ENCODE assay signal across 13 cellular contexts in genomic region chr3:8990266-8991215, GRCh38. TPM values are rescaled to one million over a fixed set of nuclear protein-coding genes. Genes with fewer than 3 reads are reported as not detected.
A peak's percentile ranks its signal among the peaks of the same experiment; 100 is the strongest.
DNase-seq lines count a peak whose midpoint lies in the region; ATAC-seq lines count a peak whose summit lies in the region.
"Had no signal": no experiment of that assay in that cellular context is flagged by ENCODE, and none has a peak within 500 bp of the region (broad histone marks: within the 10 kb centered on the region; RNA-seq: fewer than 3 reads in every experiment).

No MANE protein-coding gene starts in this region.

- intact Hi-C loops in left ventricle myocardium superior (cut with micrococcal nuclease), result no loop called here

- DNase-seq in DMS79 (lab: John Stamatoyannopoulos, UW), result peak; percentile 76
- peak; percentile 61 for DNase-seq in NCI-H1694 treated with DMSO at 0.1 percent for 48 hours (lab: John Stamatoyannopoulos, UW)
- peak; percentile 30 for DNase-seq in dedifferentiated amniotic fluid mesenchymal stem cell (ENCODE audit: extremely low spot score)
- peak; percentile 58 for DNase-seq in non-pigmented ciliary epithelial cell (ENCODE audit: low read depth)
- DNase-seq in inferior parietal cortex (ENCODE audit: extremely low spot score), result no peak
- no peak for DNase-seq in KG1 (lab: John Stamatoyannopoulos, UW)
- no peak for DNase-seq in central memory CD4-positive, alpha-beta T cell
- no peak for DNase-seq in left ventricle myocardium superior
- DNase-seq: activated naive CD4-positive, alpha-beta T cell treated with anti-CD3 and anti-CD28 coated beads, Interleukin-2, amount 10 ng/mL, durations not matched to agents 7 days and 5 days; NCI-H1930; NCI-H526 treated with DMSO at 0.1 percent for 48 hours; sigmoid colon had no signal

- ATAC-seq in left ventricle myocardium superior, result no peak
- ATAC-seq: stimulated activated memory B cell treated with anti-CD40 and anti-IgM and Interleukin-4, amounts not matched to agents 10 μg/mL and 1 μg/mL and 100 μg/mL, for 72 hours had no signal

RNA-seq across cellular contexts. Expression of gene RAD18, which starts 27.3 kb away (rescaled TPM):
- total RNA-seq in left ventricle myocardium superior, result 8.5 TPM

Comparison
In these comparisons a context has a peak if more than half of its experiments do, and no peak if none do; other contexts are left out.
1. DNase-seq: peak in DMS79 (single experiment), NCI-H1694 treated with DMSO at 0.1 percent for 48 hours (single experiment), dedifferentiated amniotic fluid mesenchymal stem cell (single experiment) and non-pigmented ciliary epithelial cell (single experiment); none in inferior parietal cortex (single experiment), KG1 (single experiment), central memory CD4-positive, alpha-beta T cell (single experiment) and left ventricle myocardium superior (single experiment).